15 cellular contexts compared by ENCODE assay signal in genomic region chr3:72345980-72346379, GRCh38.
DNase-seq lines count a peak whose midpoint lies in the region; ATAC-seq and TF ChIP-seq lines count a peak whose summit lies in the region.
"Had no signal": no experiment of that assay in that cellular context is flagged by ENCODE, and none has a peak within 500 bp of the region (broad histone marks: within the 10 kb centered on the region; RNA-seq: fewer than 3 reads in every experiment).

No MANE protein-coding gene starts in this region.

- H4K8ac ChIP-seq in trophoblast cell (ENCODE audit: low read depth, low read length): peak overlapping the region; percentile 7

- peak overlapping the region; percentile 46 for H3K18ac ChIP-seq in trophoblast cell (ENCODE audit: low read length)

- H3K27me3 Mint-ChIP-seq in activated CD4-positive, alpha-beta T cell treated with anti-CD3 and anti-CD28 coated beads, Interleukin-2, amount 10 ng/mL, durations not matched to agents 24 days and 14 days: no peaks in the 10 kb centered on the region
- no peaks in the 10 kb centered on the region; the same call in 1 of the 2 replicates for H3K27me3 Mint-ChIP-seq in HFFc6 (ENCODE audit: insufficient read depth)
- H3K27me3 Mint-ChIP-seq in endodermal cell (ENCODE audit: insufficient read depth): no peaks in the 10 kb centered on the region

- no peaks in the 10 kb centered on the region for H3K9me3 Mint-ChIP-seq in activated CD4-positive, alpha-beta T cell treated with anti-CD3 and anti-CD28 coated beads, Interleukin-2, amount 10 ng/mL, durations not matched to agents 24 days and 14 days
- no peaks in the 10 kb centered on the region for H3K9me3 Mint-ChIP-seq in HFFc6
- H3K9me3 Mint-ChIP-seq in endodermal cell: no peaks in the 10 kb centered on the region
- H3K9me3 Mint-ChIP-seq: activated T-cell treated with anti-CD3 and anti-CD28 coated beads, Interleukin-2, amount 50 U/mL, for 4 hours had no signal

- no peak for ATAC-seq in GM21825 (IDR thresholded peaks at IDR 0.05; ENCODE audit: unreplicated experiment)
- ATAC-seq in GM19351 (IDR thresholded peaks at IDR 0.05; ENCODE audit: unreplicated experiment): no peak
- ATAC-seq: A549; activated T-cell treated with anti-CD3 and anti-CD28 coated beads, Interleukin-2, amount 50 U/mL, for 4 hours had no signal

- no peaks in the 10 kb centered on the region for H3K36me3 ChIP-seq in endodermal cell (ENCODE audit: control insufficient read depth, insufficient read depth, low read length)
- H3K36me3 ChIP-seq in trophoblast cell (ENCODE audit: control insufficient read depth in 1 of 2, insufficient read depth in 2 of 2, low read length in 2 of 2): no peaks in the 10 kb centered on the region
- H3K36me3 ChIP-seq: neutrophil had no signal

- H3K9me3 ChIP-seq in endodermal cell (ENCODE audit: control insufficient read depth, low read length) (no peaks in the 10 kb centered on the region), trophoblast cell (ENCODE audit: insufficient read depth, low read depth, low read length) (no peaks in the 10 kb centered on the region)
- H3K9me3 ChIP-seq: A549, neutrophil had no signal

- no peak overlapping the region for H2AFZ ChIP-seq in trophoblast cell (ENCODE audit: insufficient read depth, low read length, poor library complexity)

- no peak overlapping the region for H2AK5ac ChIP-seq in trophoblast cell (ENCODE audit: low read length)

- WGBS in endodermal cell (ENCODE audit: insufficient coverage in 1 of 2, insufficient read length in 1 of 2), 2 experiments: 68 to 77% methylated on average over 5 to 7 of the region's 7 CpGs
- no CpG with 5 or more reads among the region's 7 CpGs for WGBS in trophoblast cell (ENCODE audit: extremely low coverage, insufficient coverage, insufficient read length)

- H3K4me1 Mint-ChIP-seq in activated CD4-positive, alpha-beta T cell treated with anti-CD3 and anti-CD28 coated beads, Interleukin-2, amount 10 ng/mL, durations not matched to agents 24 days and 14 days: peaks cover 65% of the 10 kb centered on the region
- H3K4me1 Mint-ChIP-seq in HFFc6 (ENCODE audit: low read depth) (peaks cover 53% of the 10 kb centered on the region), endodermal cell (peaks cover 4% of the 10 kb centered on the region)

- H3K4me1 ChIP-seq in endodermal cell (ENCODE audit: control insufficient read depth, insufficient read depth, low read length): no peaks in the 10 kb centered on the region
- H3K4me1 ChIP-seq in trophoblast cell (ENCODE audit: control insufficient read depth in 1 of 2, insufficient read depth in 2 of 2, low read length in 2 of 2): peaks cover 16 to 21% of the 10 kb centered on the region in 2 experiments
- H3K4me1 ChIP-seq: A549 had no signal

- peaks cover 9% of the 10 kb centered on the region for H3K79me1 ChIP-seq in trophoblast cell (ENCODE audit: low read length)

- no peak for DNase-seq in activated CD4-positive, alpha-beta T cell treated with anti-CD3 and anti-CD28 coated beads, Interleukin-2, amount 10 ng/mL, durations not matched to agents 24 days and 14 days
- no peak for DNase-seq in activated CD4-positive, alpha-beta T cell treated with anti-CD3 and anti-CD28 coated beads, Interleukin-2, amount 50 U/mL, for 48 hours
- no peak for DNase-seq in HFFc6
- peak; percentile 66 for DNase-seq in endodermal cell
- DNase-seq in trophoblast cell: no peak
- DNase-seq in GM13977 (ENCODE audit: low spot score): no peak
- DNase-seq: activated CD4-positive, CD25-positive, alpha-beta regulatory T cell; activated T-cell treated with anti-CD3 and anti-CD28 coated beads, Interleukin-2, amount 50 U/mL, for 4 hours had no signal

- H3K4me3 ChIP-seq in endodermal cell (ENCODE audit: low read length) (no peak overlapping the region), trophoblast cell (ENCODE audit: low read depth, low read length) (no peak overlapping the region)
- H3K4me3 ChIP-seq: A549, lung, SK-N-MC, skin epidermis had no signal

- H2BK5ac ChIP-seq in trophoblast cell (ENCODE audit: low read depth, low read length, poor library complexity): no peak overlapping the region

- no peak overlapping the region for H3K23ac ChIP-seq in trophoblast cell (ENCODE audit: low read length)

- no peak overlapping the region for H3K4ac ChIP-seq in trophoblast cell (ENCODE audit: low read depth, low read length)

- peak overlapping the region; percentile 24 for H3K4me3 Mint-ChIP-seq in activated CD4-positive, alpha-beta T cell treated with anti-CD3 and anti-CD28 coated beads, Interleukin-2, amount 10 ng/mL, durations not matched to agents 24 days and 14 days
- no peak overlapping the region; the same call in 1 of the 2 replicates for H3K4me3 Mint-ChIP-seq in HFFc6
- H3K4me3 Mint-ChIP-seq in endodermal cell: no peak overlapping the region
- H3K4me3 Mint-ChIP-seq: activated T-cell treated with anti-CD3 and anti-CD28 coated beads, Interleukin-2, amount 50 U/mL, for 4 hours had no signal

- peak; percentile 20; the same call in 1 of the 2 replicates for TF ChIP-seq CTCF in HFFc6 (IDR thresholded peaks at IDR 0.05)
- TF ChIP-seq CTCF in endodermal cell (conservative IDR thresholded peaks at IDR 0.05): peak; percentile 54
- TF ChIP-seq CTCF in GM13977 (IDR thresholded peaks at IDR 0.05; ENCODE audit: extremely low read depth, insufficient read depth, missing control alignments): no peak

- H3K27me3 ChIP-seq in endodermal cell (ENCODE audit: control insufficient read depth, insufficient read depth, low read length, poor library complexity, severe bottlenecking) (no peaks in the 10 kb centered on the region), trophoblast cell (ENCODE audit: insufficient read depth, low read length) (no peaks in the 10 kb centered on the region)
- H3K27me3 ChIP-seq: neutrophil had no signal

- H3K14ac ChIP-seq in trophoblast cell (ENCODE audit: low read length): no peak overlapping the region

- H4K12ac ChIP-seq in trophoblast cell (ENCODE audit: low read depth, low read length): no peak overlapping the region

- no peaks in the 10 kb centered on the region for H3K79me2 ChIP-seq in trophoblast cell (ENCODE audit: control insufficient read depth, insufficient read depth, low read length, poor library complexity)

- H2BK120ac ChIP-seq in trophoblast cell (ENCODE audit: insufficient read depth, low read length, poor library complexity): peak overlapping the region; percentile 19

- H2BK12ac ChIP-seq in trophoblast cell (ENCODE audit: low read length): peak overlapping the region; percentile 83

- peak overlapping the region; percentile 39 for H4K91ac ChIP-seq in trophoblast cell (ENCODE audit: low read depth, low read length)

- H3K9ac ChIP-seq in endodermal cell (ENCODE audit: extremely low read depth, low read length, poor library complexity, severe bottlenecking): no peak overlapping the region
- H3K9ac ChIP-seq in trophoblast cell (ENCODE audit: low read length): no peak overlapping the region

- in situ Hi-C loops in GM13977 (cut with MboI; ENCODE audit: low pct_unique_long_range_greater_than_20kb, low sequenced_read_pairs, unreplicated experiment): no loop called here

- H3K27ac ChIP-seq in endodermal cell (ENCODE audit: low read depth, low read length) (no peak overlapping the region), trophoblast cell (ENCODE audit: low read depth, low read length) (peak overlapping the region; percentile 52)
- H3K27ac ChIP-seq: A549, SK-N-MC had no signal

- peak overlapping the region; percentile 66 for H3K27ac Mint-ChIP-seq in activated CD4-positive, alpha-beta T cell treated with anti-CD3 and anti-CD28 coated beads, Interleukin-2, amount 10 ng/mL, durations not matched to agents 24 days and 14 days
- H3K27ac Mint-ChIP-seq in HFFc6 (peak overlapping the region; percentile 88), endodermal cell (no peak overlapping the region)

- no peaks in the 10 kb centered on the region for H3K36me3 Mint-ChIP-seq in activated CD4-positive, alpha-beta T cell treated with anti-CD3 and anti-CD28 coated beads, Interleukin-2, amount 10 ng/mL, durations not matched to agents 24 days and 14 days (ENCODE audit: low read depth)
- H3K36me3 Mint-ChIP-seq in HFFc6 (ENCODE audit: low read depth): no peaks in the 10 kb centered on the region
- H3K36me3 Mint-ChIP-seq in endodermal cell (ENCODE audit: low read depth): no peaks in the 10 kb centered on the region

- intact Hi-C loops in activated CD4-positive, alpha-beta T cell treated with anti-CD3 and anti-CD28 coated beads, Interleukin-2, amount 10 ng/mL, durations not matched to agents 24 days and 14 days (cut with micrococcal nuclease): loop anchor here (2.0 kb wide), 1 partner anchor 99 kb away; no protein-coding TSS in a partner anchor

- no peak overlapping the region for H3K4me2 ChIP-seq in trophoblast cell (ENCODE audit: low read length)
- H3K4me2 ChIP-seq: A549 had no signal
